In genomic region chr10:11212285-11212684, GRCh38 we compare ENCODE assay signal across 23 cellular contexts.
DNase-seq lines count a peak whose midpoint lies in the region; ATAC-seq and TF ChIP-seq lines count a peak whose summit lies in the region.
"Had no signal": no experiment of that assay in that cellular context is flagged by ENCODE, and none has a peak within 500 bp of the region (broad histone marks: within the 10 kb centered on the region; RNA-seq: fewer than 3 reads in every experiment).

No MANE protein-coding gene starts in this region.

- H3K27ac Mint-ChIP-seq in CD14-positive monocyte (peak overlapping the region; percentile 42 to 93 (median 68)), memory B cell (peak overlapping the region; percentile 64)
- peak overlapping the region; percentile 96 for H3K27ac Mint-ChIP-seq in activated T-helper 1 cell treated with anti-CD3 and anti-CD28 coated beads, Interleukin-12 subunit alpha, Interleukin-12 subunit beta, Interleukin-2, Interleukin-4 antibody, amounts not matched to agents 30 ng/mL and 10 ng/mL and 1 ng/mL, durations not matched to agents 14 hours and 24 hours and 36 hours

- peaks cover 59 to 78% of the 10 kb centered on the region in 2 donors for H3K36me3 Mint-ChIP-seq in CD14-positive monocyte
- H3K36me3 Mint-ChIP-seq in activated T-helper 1 cell treated with anti-CD3 and anti-CD28 coated beads, Interleukin-12 subunit alpha, Interleukin-12 subunit beta, Interleukin-2, Interleukin-4 antibody, amounts not matched to agents 30 ng/mL and 10 ng/mL and 1 ng/mL, durations not matched to agents 14 hours and 24 hours and 36 hours (ENCODE audit: low read depth) = peaks cover 65% of the 10 kb centered on the region
- peaks cover 34% of the 10 kb centered on the region for H3K36me3 Mint-ChIP-seq in memory B cell

- no peak for TF ChIP-seq CTCF in CD14-positive monocyte (IDR thresholded peaks at IDR 0.05)

- H3K27me3 Mint-ChIP-seq in CD14-positive monocyte (ENCODE audit: low read depth in 3 of 3) = no peaks in the 10 kb centered on the region
- H3K27me3 Mint-ChIP-seq in activated T-helper 1 cell treated with anti-CD3 and anti-CD28 coated beads, Interleukin-12 subunit alpha, Interleukin-12 subunit beta, Interleukin-2, Interleukin-4 antibody, amounts not matched to agents 30 ng/mL and 10 ng/mL and 1 ng/mL, durations not matched to agents 14 hours and 24 hours and 36 hours (ENCODE audit: insufficient read depth) = peaks cover 1% of the 10 kb centered on the region
- no peaks in the 10 kb centered on the region for H3K27me3 Mint-ChIP-seq in memory B cell

- no peaks in the 10 kb centered on the region for H3K9me3 Mint-ChIP-seq in CD14-positive monocyte
- H3K9me3 Mint-ChIP-seq in activated T-helper 1 cell treated with anti-CD3 and anti-CD28 coated beads, Interleukin-12 subunit alpha, Interleukin-12 subunit beta, Interleukin-2, Interleukin-4 antibody, amounts not matched to agents 30 ng/mL and 10 ng/mL and 1 ng/mL, durations not matched to agents 14 hours and 24 hours and 36 hours = no peaks in the 10 kb centered on the region
- no peaks in the 10 kb centered on the region for H3K9me3 Mint-ChIP-seq in memory B cell

- DNase-seq in activated CD4-positive, CD25-positive, alpha-beta regulatory T cell (lab: John Stamatoyannopoulos, UW) = no peak
- DNase-seq in CD14-positive monocyte (ENCODE audit: low spot score) = no peak
- DNase-seq in activated T-helper 1 cell treated with anti-CD3 and anti-CD28 coated beads, Interleukin-12 subunit alpha, Interleukin-12 subunit beta, Interleukin-2, Interleukin-4 antibody, amounts not matched to agents 30 ng/mL and 10 ng/mL and 1 ng/mL, durations not matched to agents 14 hours and 24 hours and 36 hours (ENCODE audit: low spot score) = no peak
- no peak for DNase-seq in memory B cell (ENCODE audit: low spot score in 2 of 2)
- no peak for DNase-seq in T1000 (lab: John Stamatoyannopoulos, UW)
- no peak for DNase-seq in stimulated activated naive CD4-positive, alpha-beta T cell (lab: John Stamatoyannopoulos, UW)
- DNase-seq in NCI-H1105 (lab: John Stamatoyannopoulos, UW) = no peak
- DNase-seq: 8988T; activated CD4-positive, alpha-beta T cell treated with anti-CD3 and anti-CD28 coated beads, Interleukin-2, amount 50 U/mL, for 1 hour; activated gamma-delta T cell; body of pancreas; esophagus squamous epithelium; HCEC 1CT; KBM-7; lower lobe of right lung; NCI-H1048; NCI-H2107; OCI-M1; stimulated activated CD4-positive, alpha-beta T cell treated with anti-CD3 and anti-CD28 coated beads, Interleukin-12 subunit alpha, Interleukin-12 subunit beta, amount 100 ng/mL, for 4 hours; stimulated activated naive CD4-positive, alpha-beta T cell treated with Interleukin-2 at 50 U/mL for 16 hours; T-helper 9 cell; upper lobe of right lung had no signal

- H3K4me3 Mint-ChIP-seq in CD14-positive monocyte (no peak overlapping the region), memory B cell (no peak overlapping the region)
- H3K4me3 Mint-ChIP-seq in activated T-helper 1 cell treated with anti-CD3 and anti-CD28 coated beads, Interleukin-12 subunit alpha, Interleukin-12 subunit beta, Interleukin-2, Interleukin-4 antibody, amounts not matched to agents 30 ng/mL and 10 ng/mL and 1 ng/mL, durations not matched to agents 14 hours and 24 hours and 36 hours = peak overlapping the region; percentile 53

- peak; percentile 25 to 45 for ATAC-seq in activated CD4-positive, CD25-positive, alpha-beta regulatory T cell treated with anti-CD3 and anti-CD28 coated beads, Interleukin-2, amount 50 U/mL, for 24 hours
- ATAC-seq in memory B cell (ENCODE audit: low read depth) = no peak
- ATAC-seq: body of pancreas, lower lobe of right lung, upper lobe of right lung had no signal

- intact Hi-C loops in CD14-positive monocyte (cut with micrococcal nuclease) = loop anchor here in 1 of 2 donors (5.0 kb wide), 1 partner anchor 40 kb away; no protein-coding TSS in a partner anchor
- intact Hi-C loops in activated T-helper 1 cell treated with anti-CD3 and anti-CD28 coated beads, Interleukin-12 subunit alpha, Interleukin-12 subunit beta, Interleukin-2, Interleukin-4 antibody, amounts not matched to agents 30 ng/mL and 10 ng/mL and 1 ng/mL, durations not matched to agents 14 hours and 24 hours and 36 hours (cut with micrococcal nuclease) = no loop called here

- H3K4me1 Mint-ChIP-seq in CD14-positive monocyte = peaks cover 87% of the 10 kb centered on the region
- H3K4me1 Mint-ChIP-seq in activated T-helper 1 cell treated with anti-CD3 and anti-CD28 coated beads, Interleukin-12 subunit alpha, Interleukin-12 subunit beta, Interleukin-2, Interleukin-4 antibody, amounts not matched to agents 30 ng/mL and 10 ng/mL and 1 ng/mL, durations not matched to agents 14 hours and 24 hours and 36 hours (ENCODE audit: low read depth) = peaks cover 98% of the 10 kb centered on the region
- peaks cover 69% of the 10 kb centered on the region for H3K4me1 Mint-ChIP-seq in memory B cell
